ENCODE assay signal across 16 cellular contexts in the genomic region with DNA sequence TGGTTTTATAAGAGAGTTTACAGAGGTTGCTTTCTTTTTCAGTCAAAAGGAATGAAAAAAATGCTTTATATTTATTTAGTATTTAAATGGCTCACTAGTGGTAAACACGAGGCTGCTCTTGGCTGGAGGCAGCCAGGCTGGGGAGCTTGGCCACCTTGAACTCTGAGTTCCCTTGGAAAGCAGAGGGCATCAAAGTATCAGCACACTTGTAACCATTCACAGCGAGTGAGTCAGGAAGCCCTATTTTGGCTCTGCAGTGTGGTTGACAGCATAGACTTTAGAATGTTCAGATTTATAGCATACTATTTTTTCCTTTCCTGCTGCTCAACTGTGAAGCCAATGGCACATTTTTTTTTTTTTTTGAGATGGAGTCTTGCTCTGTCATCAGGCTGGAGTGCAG. TPM values are rescaled to one million over a fixed set of nuclear protein-coding genes. Genes with fewer than 3 reads are reported as not detected.
DNase-seq lines count a peak whose midpoint lies in the region; ATAC-seq, FAIRE-seq and TF ChIP-seq lines count a peak whose summit lies in the region.
"Had no signal": no experiment of that assay in that cellular context is flagged by ENCODE, and none has a peak within 500 bp of the region (broad histone marks: within the 10 kb centered on the region; RNA-seq: fewer than 3 reads in every experiment).

No MANE protein-coding gene starts in this region.

- intact Hi-C loops in IMR-90 (cut with micrococcal nuclease): loop anchor here (1.0 to 10.0 kb wide), 2 partner anchors 20 to 179 kb away; no protein-coding TSS in a partner anchor
- intact Hi-C loops in HepG2 (cut with micrococcal nuclease; ENCODE audit: unreplicated experiment): loop anchor here (5.0 kb wide), 1 partner anchor 46 kb away; no protein-coding TSS in a partner anchor

- no peak overlapping the region for H3K23ac ChIP-seq in IMR-90 (ENCODE audit: low read depth, low read length)

- no peak overlapping the region for H2AK5ac ChIP-seq in IMR-90 (ENCODE audit: low read depth, low read length)

- no peak for TF ChIP-seq RAD21 in IMR-90 (IDR thresholded peaks at IDR 0.05; ENCODE audit: low read length)
- TF ChIP-seq RAD21 in HepG2 (CRISPR knock-in tag; IDR thresholded peaks at IDR 0.05): no peak

- POLR2A ChIA-PET in IMR-90 (lab: Charles Lee; ENCODE audit: unreplicated experiment) (no interaction called here), HepG2 (lab: Yijun Ruan, JAX) (no interaction called here)

- H3K18ac ChIP-seq in IMR-90 (ENCODE audit: low read depth, low read length): no peak overlapping the region

- H3K36me3 ChIP-seq in IMR-90 (ENCODE audit: control insufficient read depth, insufficient read depth, low read length) (no peaks in the 10 kb centered on the region), HepG2 (replicated peaks in 1 of 2; ENCODE audit: control insufficient read depth in 1 of 2, insufficient read depth in 2 of 2, low read length in 2 of 2) (no peaks in the 10 kb centered on the region)

- H3K14ac ChIP-seq in IMR-90 (replicated peaks; ENCODE audit: low read depth, low read length): no peak overlapping the region

- H4K5ac ChIP-seq in IMR-90 (ENCODE audit: low read depth, low read length): no peak overlapping the region

- H3K9me1 ChIP-seq in IMR-90 (ENCODE audit: insufficient read depth, low read length): 0 out of 2 replicates have a peak, but pooled peaks cover 4% of the 10 kb centered on the region

- H4K20me1 ChIP-seq in IMR-90 (ENCODE audit: insufficient read depth, low read length) (no peaks in the 10 kb centered on the region), HepG2 (ENCODE audit: insufficient read depth, low read length) (no peaks in the 10 kb centered on the region)

- H3K4me1 ChIP-seq in IMR-90 (ENCODE audit: control insufficient read depth, insufficient read depth, low read length) (peaks cover 2% of the 10 kb centered on the region; the same call in 1 of the 2 replicates), HepG2 (ENCODE audit: insufficient read depth, low read length) (peaks cover 33% of the 10 kb centered on the region)

- H3K4me2 ChIP-seq in IMR-90 (ENCODE audit: low read depth, low read length) (no peak overlapping the region), HepG2 (ENCODE audit: low read depth, low read length) (no peak overlapping the region)

- no peak for FAIRE-seq in HepG2 (lab: Jason Lieb, UNC)

- no peaks in the 10 kb centered on the region for H3K79me2 ChIP-seq in HepG2 (ENCODE audit: insufficient read depth, low read length)

- ATAC-seq in IMR-90 (ENCODE audit: low read depth) (peak; percentile 96), HepG2 (peak; percentile 90), HG02759 (IDR thresholded peaks at IDR 0.05; ENCODE audit: unreplicated experiment) (no peak)
- ATAC-seq: T-cell had no signal

- H2BK120ac ChIP-seq in IMR-90 (ENCODE audit: low read depth, low read length): no peak overlapping the region

- H3K9ac ChIP-seq in IMR-90 (ENCODE audit: low read depth, low read length): no peak overlapping the region
- no peak overlapping the region for H3K9ac ChIP-seq in HepG2 (ENCODE audit: insufficient read depth, low read depth, low read length)

- BruUV-seq in IMR-90 (replicated peaks; lab: Mats Ljungman, UMichigan) (no TSS peak), HepG2 (replicated peaks; lab: Mats Ljungman, UMichigan) (no TSS peak)

- WGBS in IMR-90 (ENCODE audit: extremely low coverage in 2 of 2, insufficient read length in 1 of 2), 2 experiments: no CpG with 5 or more reads among the region's 2 CpGs
- WGBS in HepG2 (ENCODE audit: low lambda C conversion rate): 0% methylated on average over 2 of the region's 2 CpGs

- H2BK15ac ChIP-seq in IMR-90 (ENCODE audit: low read depth, low read length): no peak overlapping the region

- no peak overlapping the region for H2BK20ac ChIP-seq in IMR-90 (ENCODE audit: low read depth, low read length)

- TF ChIP-seq CTCF in AG09309 (IDR thresholded peaks at IDR 0.05; ENCODE audit: control insufficient read depth, insufficient read depth, low read depth, low read length, missing control alignments) (no peak), IMR-90 (conservative IDR thresholded peaks at IDR 0.05; ENCODE audit: low read depth, low read length) (no peak), astrocyte of the spinal cord (IDR thresholded peaks at IDR 0.05; ENCODE audit: low read depth, low read length) (no peak), HepG2 (CRISPR knock-in tag; IDR thresholded peaks at IDR 0.05) (no peak)

- dilution Hi-C loops in IMR-90 (cut with HindIII; ENCODE audit: low sequenced_read_pairs, unreplicated experiment): no loop called here

- no peak overlapping the region for H2AFZ ChIP-seq in IMR-90 (replicated peaks; ENCODE audit: low read length, poor library complexity)
- no peak overlapping the region for H2AFZ ChIP-seq in HepG2 (ENCODE audit: low read length)

- H3K4me3 ChIP-seq in AG09309 (ENCODE audit: control insufficient read depth, low read depth, low read length): no peak overlapping the region
- no peak overlapping the region for H3K4me3 ChIP-seq in IMR-90 (ENCODE audit: insufficient read depth, low read depth, low read length)
- H3K4me3 ChIP-seq in astrocyte of the spinal cord (ENCODE audit: low read depth, low read length): no peak overlapping the region
- no peak overlapping the region for H3K4me3 ChIP-seq in HepG2 (replicated peaks in 1 of 3; ENCODE audit: insufficient read depth in 1 of 3, low read depth in 2 of 3, low read length in 3 of 3)

- DNase-seq in AG09309 (ENCODE audit: low read depth): peak; percentile 34
- DNase-seq in IMR-90: peak; percentile 86
- peak; percentile 44 for DNase-seq in astrocyte of the spinal cord (ENCODE audit: low read depth, low spot score)
- peak; percentile 55 for DNase-seq in HepG2 (ENCODE audit: low spot score)
- DNase-seq in NCI-H748 treated with DMSO at 0.1 percent for 48 hours (lab: John Stamatoyannopoulos, UW): no peak
- no peak for DNase-seq in DMS153 treated with DMSO at 0.1 percent for 48 hours (lab: John Stamatoyannopoulos, UW; ENCODE audit: unreplicated experiment)
- no peak for DNase-seq in substantia nigra (lab: John Stamatoyannopoulos, UW)
- DNase-seq: activated CD4-positive, alpha-beta T cell treated with anti-CD3 and anti-CD28 coated beads for 4 hours; CD4-positive, alpha-beta T cell; GF-D8; NCI-H1436 treated with DMSO at 0.1 percent for 48 hours; stimulated activated CD4-positive, alpha-beta T cell treated with anti-CD3 and anti-CD28 coated beads, Interleukin-4, amount 100 ng/mL, for 24 hours; stimulated activated naive CD4-positive, alpha-beta T cell treated with Interleukin-2 at 50 U/mL for 16 hours; T-cell had no signal

- H3K9me3 ChIP-seq in IMR-90 (ENCODE audit: control insufficient read depth, insufficient read depth, low read length): no peaks in the 10 kb centered on the region
- no peaks in the 10 kb centered on the region for H3K9me3 ChIP-seq in HepG2 (ENCODE audit: low read length)

- H2AK9ac ChIP-seq in IMR-90 (replicated peaks; ENCODE audit: low read depth, low read length, poor library complexity): no peak overlapping the region

- no peak overlapping the region for H4K8ac ChIP-seq in IMR-90 (ENCODE audit: low read depth in 2 of 2, low read length in 2 of 2)

- H3K27ac ChIP-seq in IMR-90 (ENCODE audit: insufficient read depth, low read length): no peak overlapping the region
- H3K27ac ChIP-seq in HepG2 (ENCODE audit: extremely low read length, insufficient read depth, low read length): no peak overlapping the region
- no peak overlapping the region for H3K27ac ChIP-seq in substantia nigra (ENCODE audit: low read depth, low read length, poor library complexity, severe bottlenecking)
- H3K27ac ChIP-seq: epithelial cell of prostate had no signal

- no peak overlapping the region for H3K4ac ChIP-seq in IMR-90 (ENCODE audit: low read depth, low read length)

- TF ChIP-seq POLR2A in IMR-90 (IDR thresholded peaks at IDR 0.05; ENCODE audit: low read depth, low read length) (no peak), HepG2 (IDR thresholded peaks at IDR 0.05; ENCODE audit: insufficient read depth in 1 of 2, low read depth in 2 of 2, low read length in 2 of 2) (no peak)

- H3K27me3 ChIP-seq in IMR-90 (ENCODE audit: control insufficient read depth, insufficient read depth, low read length) (no peaks in the 10 kb centered on the region), HepG2 (ENCODE audit: control insufficient read depth in 1 of 2, insufficient read depth in 2 of 2, low read length in 2 of 2) (peaks cover 0 to 4% of the 10 kb centered on the region in 2 experiments; a peak in 1 of 5 replicates)

- H3K56ac ChIP-seq in IMR-90 (ENCODE audit: extremely low read depth, insufficient read depth, low read length): no peak overlapping the region

- TF ChIP-seq EP300 in HepG2 (IDR thresholded peaks at IDR 0.05; ENCODE audit: low read depth in 2 of 2, low read length in 2 of 2) (no peak), HepG2 (CRISPR knock-in tag; IDR thresholded peaks at IDR 0.05; ENCODE audit: borderline replicate concordance) (no peak)

- no peaks in the 10 kb centered on the region; a peak in 1 of 4 replicates for H3K79me1 ChIP-seq in IMR-90 (ENCODE audit: low read depth in 1 of 2, low read length in 2 of 2)

- in situ Hi-C loops in IMR-90 (cut with MboI; ENCODE audit: low sequenced_read_pairs): no loop called here
- in situ Hi-C loops in astrocyte of the spinal cord (cut with HindIII; ENCODE audit: low sequenced_read_pairs): no loop called here
- in situ Hi-C loops in HepG2 (cut with HindIII; ENCODE audit: extremely low pct_ligation_motif_present, low pct_unique_long_range_greater_than_20kb): loop anchor here (10.0 kb wide), 1 partner anchor 169 kb away; no protein-coding TSS in a partner anchor

- no peak overlapping the region for H4K91ac ChIP-seq in IMR-90 (ENCODE audit: insufficient read depth, low read depth, low read length)

- CTCF ChIA-PET in IMR-90 (lab: Yijun Ruan, JAX): interaction anchor here (1.1 to 2.5 kb wide), 4 partner anchors 17 to 253 kb away, joined by 3 to 12 read pairs (median 4); no protein-coding TSS in a partner anchor
- CTCF ChIA-PET in HepG2 (lab: Yijun Ruan, JAX; ENCODE audit: low intra/inter-chr PET ratio, low total read pairs): no interaction called here

- no peak overlapping the region for H2BK5ac ChIP-seq in IMR-90 (ENCODE audit: low read depth, low read length, poor library complexity, severe bottlenecking)

RNA-seq across cellular contexts. Expression of a gene that starts 51.6 kb away (rescaled TPM):
- total RNA-seq in IMR-90 (2012; rRNA removed): 22.9 and 65.3 TPM in 2 replicates
- polyA plus RNA-seq in IMR-90 (2012; rRNA removed): 47.2 and 59.0 TPM in 2 replicates
- polyA plus RNA-seq in IMR-90 (2012; cell fraction: cytosol; rRNA removed): 2.5 and 4.4 TPM in 2 replicates
- polyA plus RNA-seq in IMR-90 (2012; cell fraction: nucleus; rRNA removed; ENCODE audit: low replicate concordance): 2.1 and 12.7 TPM in 2 replicates
- total RNA-seq in HepG2 (2016; rRNA removed; fragmentation: Illumina TruSeq; extraction: Trizol): 202 and 328 TPM in 2 replicates
- total RNA-seq in HepG2 (2016; cell fraction: cytosol; rRNA removed; fragmentation: Illumina TruSeq; extraction: Trizol; ENCODE audit: low read depth): 39.6 and 45.3 TPM in 2 replicates
- 207 and 339 TPM in 2 replicates for total RNA-seq in HepG2 (2016; cell fraction: insoluble cytoplasmic fraction; rRNA removed; fragmentation: Illumina TruSeq; extraction: Trizol)
- 73.1 and 74.7 TPM in 2 replicates for total RNA-seq in HepG2 (2016; cell fraction: membrane; rRNA removed; fragmentation: Illumina TruSeq; extraction: Trizol)
- total RNA-seq in HepG2 (2016; cell fraction: nucleus; rRNA removed; fragmentation: Illumina TruSeq; extraction: Trizol): 70.5 and 80.2 TPM in 2 replicates
- 26.5 and 35.9 TPM in 2 replicates for polyA plus RNA-seq in HepG2 (2011; rRNA removed)
- polyA plus RNA-seq in HepG2 (2011; cell fraction: cytosol; rRNA removed): 10.6 and 20.5 TPM in 2 replicates
- 5.9 and 8.4 TPM in 2 replicates for polyA plus RNA-seq in HepG2 (2011; cell fraction: nucleus; rRNA removed)
- 96.6 and 104 TPM in 2 replicates for polyA plus RNA-seq in HepG2 (2012)
- 66.8 and 78.2 TPM in 2 replicates for polyA plus RNA-seq in HepG2 (2016; cell fraction: cytosol; fragmentation: Illumina TruSeq; extraction: Trizol; ENCODE audit: low read depth)
- polyA plus RNA-seq in HepG2 (2016; cell fraction: insoluble cytoplasmic fraction; fragmentation: Illumina TruSeq; extraction: Trizol; ENCODE audit: low read depth): 412 and 459 TPM in 2 replicates
- polyA plus RNA-seq in HepG2 (2016; cell fraction: membrane; fragmentation: Illumina TruSeq; extraction: Trizol; ENCODE audit: low read depth): 98.0 and 112 TPM in 2 replicates
- polyA plus RNA-seq in HepG2 (2016; cell fraction: nucleus; fragmentation: Illumina TruSeq; extraction: Trizol; ENCODE audit: insufficient read depth, low read depth): 127 and 128 TPM in 2 replicates
- 7.8 and 22.6 TPM in 2 replicates for polyA minus RNA-seq in HepG2 (2011; rRNA and poly(A)+ RNA removed; ENCODE audit: low replicate concordance)
- polyA minus RNA-seq in HepG2 (2011; cell fraction: cytosol; rRNA and poly(A)+ RNA removed): 20.9 and 23.8 TPM in 2 replicates
- polyA minus RNA-seq in HepG2 (2011; cell fraction: nucleus; rRNA and poly(A)+ RNA removed): 45.5 and 49.6 TPM in 2 replicates

Comparison
In these comparisons a context has a peak if more than half of its experiments do, and no peak if none do; other contexts are left out.
1. DNase-seq: peak in AG09309 (single experiment), IMR-90 (single experiment), astrocyte of the spinal cord (single experiment) and HepG2 (single experiment); none in NCI-H748 treated with DMSO at 0.1 percent for 48 hours (single experiment), DMS153 treated with DMSO at 0.1 percent for 48 hours (single experiment) and substantia nigra (0 of 49).